ENCODE assay signal across 18 cellular contexts in the genomic region with DNA sequence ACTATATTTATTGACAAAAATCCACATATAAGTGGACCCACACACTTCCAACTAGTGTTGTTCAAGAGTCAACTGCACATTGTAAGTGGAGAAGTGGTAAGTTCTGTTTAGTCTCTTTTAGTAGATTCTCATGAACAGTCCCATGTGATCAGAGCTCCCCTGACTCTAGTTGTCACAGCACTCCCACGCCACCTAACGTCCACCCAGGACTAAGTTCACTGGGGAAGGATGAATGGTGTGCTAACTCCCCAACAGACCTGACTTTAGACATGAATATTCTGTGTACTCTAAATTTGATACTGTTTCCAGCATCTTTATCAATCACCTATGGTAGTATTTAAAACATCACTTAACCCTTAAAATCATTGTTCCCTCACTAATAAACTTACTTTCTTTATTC. TPM values are rescaled to one million over a fixed set of nuclear protein-coding genes. Genes with fewer than 3 reads are reported as not detected.
DNase-seq lines count a peak whose midpoint lies in the region; ATAC-seq and TF ChIP-seq lines count a peak whose summit lies in the region.
"Had no signal": no experiment of that assay in that cellular context is flagged by ENCODE, and none has a peak within 500 bp of the region (broad histone marks: within the 10 kb centered on the region; RNA-seq: fewer than 3 reads in every experiment).

No MANE protein-coding gene starts in this region.

- ATAC-seq in Right ventricle myocardium superior (ENCODE audit: poor library complexity) (no peak), HG02571 (IDR thresholded peaks at IDR 0.05; ENCODE audit: unreplicated experiment) (no peak)
- ATAC-seq: naive thymus-derived CD4-positive, alpha-beta T cell; right cardiac atrium; stimulated activated naive CD8-positive, alpha-beta T cell treated with anti-CD3 and anti-CD28 coated beads, Interleukin-15, Interleukin-2, amounts not matched to agents 100 U/mL and 50 U/mL, for 24 hours had no signal

- H3K9ac ChIP-seq in Karpas-422 (ENCODE audit: low read length) (no peak overlapping the region), smooth muscle cell (ENCODE audit: low read depth) (no peak overlapping the region), MM.1S (ENCODE audit: low read length) (no peak overlapping the region)

- DNase-seq in cardiac muscle cell (ENCODE audit: low read depth in 1 of 2, low spot score in 1 of 2): peak; percentile 16 to 29
- DNase-seq in Right ventricle myocardium superior: no peak
- peak; percentile 79 for DNase-seq in Karpas-422
- no peak for DNase-seq in brain microvascular endothelial cell
- DNase-seq in smooth muscle cell (lab: John Stamatoyannopoulos, UW; ENCODE audit: unreplicated experiment): no peak
- no peak for DNase-seq in MM.1S
- DNase-seq in cortex of kidney (lab: John Stamatoyannopoulos, UW): no peak
- DNase-seq: activated T-cell treated with anti-CD3 and anti-CD28 coated beads for 4 hours; DMS79 treated with DMSO at 0.1 percent for 48 hours; foreskin melanocyte; kidney; naive thymus-derived CD4-positive, alpha-beta T cell; NCI-H1417; NCI-H510A treated with DMSO at 0.1 percent for 48 hours; right cardiac atrium; stimulated activated naive CD8-positive, alpha-beta T cell treated with anti-CD3 and anti-CD28 coated beads, Interleukin-15, Interleukin-2, amounts not matched to agents 100 U/mL and 50 U/mL, for 24 hours had no signal

- H3K4me3 ChIP-seq in cardiac muscle cell (no peak overlapping the region), Karpas-422 (ENCODE audit: low read length) (no peak overlapping the region), brain microvascular endothelial cell (ENCODE audit: low read depth, low read length) (no peak overlapping the region), smooth muscle cell (no peak overlapping the region), MM.1S (ENCODE audit: low read length) (no peak overlapping the region)
- H3K4me3 ChIP-seq: SJCRH30 had no signal

- H2AFZ ChIP-seq in Karpas-422 (ENCODE audit: low read length) (no peak overlapping the region), smooth muscle cell (ENCODE audit: low read depth) (no peak overlapping the region), MM.1S (ENCODE audit: low read length) (no peak overlapping the region)

- H3K9me3 ChIP-seq in cardiac muscle cell (ENCODE audit: low read depth): no peaks in the 10 kb centered on the region
- H3K9me3 ChIP-seq in Karpas-422 (ENCODE audit: low read length): no peaks in the 10 kb centered on the region
- no peaks in the 10 kb centered on the region for H3K9me3 ChIP-seq in smooth muscle cell (replicated peaks; ENCODE audit: low read depth)
- H3K9me3 ChIP-seq in MM.1S (replicated peaks; ENCODE audit: insufficient read depth, low read length): no peaks in the 10 kb centered on the region
- H3K9me3 ChIP-seq: SJCRH30 had no signal

- in situ Hi-C loops in brain microvascular endothelial cell (cut with HindIII; ENCODE audit: low pct_ligation_motif_present, low sequenced_read_pairs): no loop called here

- no peak for TF ChIP-seq CTCF in cardiac muscle cell (IDR thresholded peaks at IDR 0.05; ENCODE audit: low read depth, low read length)
- peak; percentile 8 for TF ChIP-seq CTCF in brain microvascular endothelial cell (IDR thresholded peaks at IDR 0.05; ENCODE audit: low read depth, low read length, missing control alignments)
- TF ChIP-seq CTCF in smooth muscle cell (IDR thresholded peaks at IDR 0.05; ENCODE audit: borderline replicate concordance, insufficient read depth, poor library complexity, severe bottlenecking): peak; percentile 10
- TF ChIP-seq CTCF in MM.1S (IDR thresholded peaks at IDR 0.05; ENCODE audit: low read length): no peak

- WGBS in smooth muscle cell (ENCODE audit: low lambda C conversion rate): 63% methylated on average over 2 of the region's 2 CpGs

- H3K4me2 ChIP-seq in Karpas-422 (ENCODE audit: low read depth, low read length, poor library complexity, severe bottlenecking) (no peak overlapping the region), smooth muscle cell (no peak overlapping the region), MM.1S (ENCODE audit: low read depth, low read length) (no peak overlapping the region)

- H4K20me1 ChIP-seq in Karpas-422 (ENCODE audit: insufficient read depth, low read depth, low read length): no peaks in the 10 kb centered on the region
- no peaks in the 10 kb centered on the region for H4K20me1 ChIP-seq in smooth muscle cell (ENCODE audit: low read depth)
- no peaks in the 10 kb centered on the region for H4K20me1 ChIP-seq in MM.1S (ENCODE audit: insufficient read depth, low read length)

- no peak overlapping the region for H3K27ac ChIP-seq in cardiac muscle cell
- no peak overlapping the region for H3K27ac ChIP-seq in Karpas-422 (ENCODE audit: low read length)
- H3K27ac ChIP-seq in brain microvascular endothelial cell: no peak overlapping the region
- no peak overlapping the region for H3K27ac ChIP-seq in smooth muscle cell (ENCODE audit: low read depth)
- no peak overlapping the region for H3K27ac ChIP-seq in MM.1S (ENCODE audit: low read length)
- H3K27ac ChIP-seq: SJCRH30 had no signal

- no peaks in the 10 kb centered on the region for H3K36me3 ChIP-seq in cardiac muscle cell
- no peaks in the 10 kb centered on the region for H3K36me3 ChIP-seq in Karpas-422 (ENCODE audit: insufficient read depth, low read length)
- no peaks in the 10 kb centered on the region for H3K36me3 ChIP-seq in brain microvascular endothelial cell (replicated peaks)
- no peaks in the 10 kb centered on the region for H3K36me3 ChIP-seq in smooth muscle cell (ENCODE audit: low read depth)
- no peaks in the 10 kb centered on the region for H3K36me3 ChIP-seq in MM.1S (replicated peaks; ENCODE audit: insufficient read depth, low read length)
- H3K36me3 ChIP-seq: SJCRH30 had no signal

- intact Hi-C loops in Right ventricle myocardium superior (cut with DNase I): no loop called here

- H3K79me2 ChIP-seq in Karpas-422 (ENCODE audit: low read length): no peaks in the 10 kb centered on the region
- no peaks in the 10 kb centered on the region for H3K79me2 ChIP-seq in smooth muscle cell (ENCODE audit: low read depth)
- no peaks in the 10 kb centered on the region for H3K79me2 ChIP-seq in MM.1S (ENCODE audit: low read length)

- no peaks in the 10 kb centered on the region for H3K4me1 ChIP-seq in cardiac muscle cell (ENCODE audit: low read depth)
- peaks cover 4% of the 10 kb centered on the region; the same call in 1 of the 2 replicates for H3K4me1 ChIP-seq in Karpas-422 (ENCODE audit: low read length)
- H3K4me1 ChIP-seq in smooth muscle cell (ENCODE audit: low read depth): no peaks in the 10 kb centered on the region
- no peaks in the 10 kb centered on the region for H3K4me1 ChIP-seq in MM.1S (ENCODE audit: low read length)
- H3K4me1 ChIP-seq: SJCRH30 had no signal

- H3K27me3 ChIP-seq in cardiac muscle cell: no peaks in the 10 kb centered on the region
- no peaks in the 10 kb centered on the region for H3K27me3 ChIP-seq in Karpas-422 (ENCODE audit: low read length)
- no peaks in the 10 kb centered on the region for H3K27me3 ChIP-seq in brain microvascular endothelial cell (replicated peaks)
- H3K27me3 ChIP-seq in smooth muscle cell (ENCODE audit: low read depth): no peaks in the 10 kb centered on the region
- H3K27me3 ChIP-seq in MM.1S (replicated peaks; ENCODE audit: insufficient read depth, low read length): no peaks in the 10 kb centered on the region
- H3K27me3 ChIP-seq: SJCRH30 had no signal

- H3K9me2 ChIP-seq in Karpas-422 (replicated peaks; ENCODE audit: insufficient read depth, low read length): no peaks in the 10 kb centered on the region
- H3K9me2 ChIP-seq in MM.1S (replicated peaks; ENCODE audit: insufficient read depth, low read length): no peaks in the 10 kb centered on the region

- H3F3A ChIP-seq in smooth muscle cell (ENCODE audit: low read depth) (no peaks in the 10 kb centered on the region), MM.1S (ENCODE audit: insufficient read depth, low read length) (no peaks in the 10 kb centered on the region)

RNA-seq across cellular contexts. Expression of gene PACRGL, which starts 59.8 kb away (rescaled TPM):
- total RNA-seq in cardiac muscle cell: 30.3 and 38.5 TPM in 2 replicates
- 9.5 and 9.8 TPM in 2 replicates for polyA plus RNA-seq in cardiac muscle cell
- total RNA-seq in Right ventricle myocardium superior: 6.1 TPM
- 49.9 and 57.3 TPM in 2 replicates for total RNA-seq in Karpas-422 (2014; rRNA removed; shearing (Covaris generic); ENCODE audit: low replicate concordance)
- 17.8 and 19.9 TPM in 2 replicates for total RNA-seq in smooth muscle cell
- 9.1 and 10.1 TPM in 2 replicates for polyA plus RNA-seq in smooth muscle cell

Comparison
In these comparisons a context has a peak if more than half of its experiments do, and no peak if none do; other contexts are left out.
1. DNase-seq: peak in cardiac muscle cell (2 of 2) and Karpas-422 (single experiment); none in Right ventricle myocardium superior (single experiment), brain microvascular endothelial cell (single experiment), smooth muscle cell (single experiment), MM.1S (single experiment) and cortex of kidney (single experiment).
2. CTCF ChIP-seq: peak in brain microvascular endothelial cell (single experiment) and smooth muscle cell (single experiment); none in cardiac muscle cell (single experiment) and MM.1S (single experiment).